ENCODE assay signal across 1 cellular context in the genomic region with DNA sequence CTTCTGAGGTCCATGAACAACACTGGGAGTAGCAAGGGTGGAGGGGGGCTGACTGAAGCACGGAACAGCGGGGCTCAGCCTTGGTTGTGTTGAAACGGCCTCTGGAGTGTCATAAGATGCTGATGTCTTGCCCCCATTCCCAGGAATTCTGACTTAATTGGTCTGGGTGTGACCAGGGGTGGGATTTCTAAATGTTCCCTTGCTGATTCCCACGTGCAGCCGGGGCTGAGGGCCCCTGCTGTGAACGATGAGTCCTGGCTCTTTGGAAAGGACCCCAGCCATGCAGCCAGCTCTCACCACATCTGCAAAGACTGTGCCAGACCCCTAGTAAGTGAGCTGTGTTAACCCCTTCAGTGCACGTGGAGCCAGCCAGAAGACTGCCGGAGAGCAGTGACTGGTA.
A peak's percentile ranks its signal among the peaks of the same experiment; 100 is the strongest.
TF ChIP-seq lines count a peak whose summit lies in the region.

No MANE protein-coding gene starts in this region.

TF ChIP-seq in HEK293, 187 proteins besides CTCF, POLR2A, EP300 and RAD21:
- TF ChIP-seq ZBTB26 (tag by site-specific recombination; optimal IDR thresholded peaks at IDR 0.05) = no peak
- TF ChIP-seq ZNF341 (tag by site-specific recombination; IDR thresholded peaks at IDR 0.05; ENCODE audit: low read depth) = peak; percentile 73
- TF ChIP-seq SP3 (tag by site-specific recombination; IDR thresholded peaks at IDR 0.05) = no peak
- no peak for TF ChIP-seq ZNF292 (tag by site-specific recombination; IDR thresholded peaks at IDR 0.05; ENCODE audit: borderline replicate concordance, low read depth)
- TF ChIP-seq ZNF433 (tag by site-specific recombination; IDR thresholded peaks at IDR 0.05; ENCODE audit: low read depth) = no peak
